ENCODE assay signal across 7 cellular contexts in genomic region chr5:55982957-55983381, GRCh38. TPM values are rescaled to one million over a fixed set of nuclear protein-coding genes. Genes with fewer than 3 reads are reported as not detected.
DNase-seq lines count a peak whose midpoint lies in the region; ATAC-seq, FAIRE-seq and TF ChIP-seq lines count a peak whose summit lies in the region.

No MANE protein-coding gene starts in this region.

- no peak for TF ChIP-seq EP300 in SK-N-SH (IDR thresholded peaks at IDR 0.05; ENCODE audit: borderline replicate concordance in 1 of 2, low read depth in 1 of 2, low read length in 1 of 2)

- H3K4me1 ChIP-seq in SK-N-SH (ENCODE audit: control insufficient read depth in 1 of 2, insufficient read depth in 2 of 2, low read depth in 1 of 2, low read length in 1 of 2) (no peaks in the 10 kb centered on the region; a peak in 1 of 4 replicates), pancreas (peaks cover 11 to 24% (median 21%) of the 10 kb centered on the region in 3 donors)

- no peak for DNase-seq in GM13976 (ENCODE audit: low spot score)
- no peak for DNase-seq in SK-N-SH
- peak; percentile 12 for DNase-seq in epithelial cell of esophagus (ENCODE audit: low read depth)
- DNase-seq in pancreas, result no peak
- DNase-seq in ureter (ENCODE audit: low spot score), result no peak

- H3K36me3 ChIP-seq in SK-N-SH (replicated peaks in 1 of 2; ENCODE audit: control insufficient read depth in 1 of 2, insufficient read depth in 2 of 2, low read length in 1 of 2), result peaks cover 14 to 29% of the 10 kb centered on the region in 2 experiments
- H3K36me3 ChIP-seq in pancreas, result peaks cover 0 to 15% (median 2%) of the 10 kb centered on the region in 3 donors

- peak; percentile 40 to 89 (median 83) for ATAC-seq in pancreas
- ATAC-seq in GM21619 (IDR thresholded peaks at IDR 0.05; ENCODE audit: unreplicated experiment), result no peak
- no peak for ATAC-seq in HG03280 (IDR thresholded peaks at IDR 0.05; ENCODE audit: unreplicated experiment)

- WGBS in SK-N-SH (ENCODE audit: low lambda C conversion rate), result 87% methylated on average over 5 of the region's 5 CpGs
- 38 to 41% methylated on average over 5 of the region's 5 CpGs for WGBS in pancreas, 2 donors

- H3F3A ChIP-seq in SK-N-SH (replicated peaks; ENCODE audit: insufficient read depth), result peaks cover 3% of the 10 kb centered on the region

- peak; percentile 53 for TF ChIP-seq RAD21 in SK-N-SH (IDR thresholded peaks at IDR 0.05; ENCODE audit: low read length)

- no peak overlapping the region for H2AFZ ChIP-seq in SK-N-SH (ENCODE audit: low read depth)

- FAIRE-seq in pancreas (lab: Jason Lieb, UNC), result no peak

- POLR2A ChIA-PET in SK-N-SH (lab: Yijun Ruan, JAX), result no interaction called here

- peaks cover 2% of the 10 kb centered on the region; the same call in 1 of the 2 replicates for H3K9me3 ChIP-seq in SK-N-SH
- H3K9me3 ChIP-seq in pancreas, result no peaks in the 10 kb centered on the region

- CTCF ChIA-PET in SK-N-SH (lab: Yijun Ruan, JAX), result interaction anchor here (1.0 to 1.6 kb wide), 4 partner anchors 47 to 226 kb away, joined by 3 to 7 read pairs (median 3); no protein-coding TSS in a partner anchor

- H3K4me2 ChIP-seq in SK-N-SH, result no peak overlapping the region

- H3K4me3 ChIP-seq in SK-N-SH (ENCODE audit: low read depth in 2 of 2, low read length in 1 of 2) (no peak overlapping the region), epithelial cell of esophagus (ENCODE audit: low read length) (no peak overlapping the region), pancreas (no peak overlapping the region)

- TF ChIP-seq CTCF in GM13976 (IDR thresholded peaks at IDR 0.05; ENCODE audit: borderline replicate concordance, control extremely low read depth, extremely low read depth, insufficient read depth, missing control alignments) (peak; percentile 10), SK-N-SH (IDR thresholded peaks at IDR 0.05) (peak; percentile 32), epithelial cell of esophagus (IDR thresholded peaks at IDR 0.05; ENCODE audit: insufficient read depth, low read depth, low read length, missing control alignments) (peak; percentile 15), pancreas (IDR thresholded peaks at IDR 0.05) (no peak)

- no peak overlapping the region for H3K9ac ChIP-seq in SK-N-SH

- H4K20me1 ChIP-seq in SK-N-SH (ENCODE audit: insufficient read depth), result peaks cover 16% of the 10 kb centered on the region; the same call in 1 of the 2 replicates

- in situ Hi-C loops in GM13976 (cut with MboI; ENCODE audit: low sequenced_read_pairs, unreplicated experiment), result no loop called here

- no peaks in the 10 kb centered on the region for H3K27me3 ChIP-seq in SK-N-SH (ENCODE audit: insufficient read depth)
- no peaks in the 10 kb centered on the region for H3K27me3 ChIP-seq in pancreas

- H3K9me2 ChIP-seq in SK-N-SH, result no peaks in the 10 kb centered on the region

- H3K27ac ChIP-seq in SK-N-SH (ENCODE audit: low read depth in 2 of 2, low read length in 1 of 2) (no peak overlapping the region), pancreas (no peak overlapping the region)

- H3K79me2 ChIP-seq in SK-N-SH (ENCODE audit: insufficient read depth), result peaks cover 84% of the 10 kb centered on the region

- intact Hi-C loops in pancreas (cut with DNase I), result no loop called here

TF ChIP-seq in SK-N-SH, 30 proteins besides CTCF, POLR2A, EP300 and RAD21:
- peak; percentile 28; the same call in 1 of the 2 replicates for TF ChIP-seq SMC3 (IDR thresholded peaks at IDR 0.05; ENCODE audit: low read depth, low read length)
- no peak for TF ChIP-seq GATA2 (CRISPR knock-in tag; IDR thresholded peaks at IDR 0.05)

RNA-seq across cellular contexts. Expression of gene IL6ST, which starts 11.8 kb away (rescaled TPM):
- 16.0 and 21.1 TPM in 2 replicates for polyA plus RNA-seq in SK-N-SH (2012; rRNA removed)
- polyA plus RNA-seq in SK-N-SH (2012; cell fraction: cytosol; rRNA removed), result 30.1 and 34.6 TPM in 2 replicates
- polyA plus RNA-seq in SK-N-SH (2012; cell fraction: nucleus; rRNA removed), result 6.7 and 17.2 TPM in 2 replicates
- 100 to 1,000 TPM in 2 of 6 donors, 10 to 100 TPM in 4; 46.6 to 165 (median 74.3) TPM for total RNA-seq in pancreas
- 10 to 100 TPM; 14.5 to 21.1 TPM for polyA plus RNA-seq in pancreas
- 255 TPM for total RNA-seq in ureter

Comparison
In these comparisons a context has a peak if more than half of its experiments do, and no peak if none do; other contexts are left out.
1. CTCF ChIP-seq: peak in GM13976 (single experiment), SK-N-SH (single experiment) and epithelial cell of esophagus (single experiment); none in pancreas (0 of 4).
2. ATAC-seq: peak in pancreas (4 of 4); none in GM21619 (single experiment) and HG03280 (single experiment).